Comparison of ENCODE assay signal across 8 cellular contexts in genomic region chr3:9947025-9947995, GRCh38. TPM values are rescaled to one million over a fixed set of nuclear protein-coding genes. Genes with fewer than 3 reads are reported as not detected.
DNase-seq lines count a peak whose midpoint lies in the region; ATAC-seq, FAIRE-seq and TF ChIP-seq lines count a peak whose summit lies in the region.

No MANE protein-coding gene starts in this region.

- no peak for ATAC-seq in HG02973 (IDR thresholded peaks at IDR 0.05; ENCODE audit: unreplicated experiment)
- no peak for ATAC-seq in GM21529 (IDR thresholded peaks at IDR 0.05; ENCODE audit: unreplicated experiment)

- peak; percentile 83 for DNase-seq in AG08395 (ENCODE audit: low spot score)
- DNase-seq in MG63, result peak; percentile 79
- peak; percentile 53 for DNase-seq in cerebellar cortex (ENCODE audit: low spot score)
- DNase-seq in kidney, result peak; percentile 90
- no peak for DNase-seq in NCI-H2196 (lab: John Stamatoyannopoulos, UW; ENCODE audit: unreplicated experiment)

- no peak for FAIRE-seq in kidney (lab: Jason Lieb, UNC)

- peaks cover 0 to 14% of the 10 kb centered on the region in 2 donors for H3K4me1 ChIP-seq in kidney (ENCODE audit: control insufficient read depth in 1 of 2, insufficient read depth in 1 of 2, low read depth in 1 of 2, low read length in 2 of 2)
- peaks cover 30% of the 10 kb centered on the region for H3K4me1 ChIP-seq in stomach smooth muscle (ENCODE audit: control insufficient read depth, insufficient read depth, low read length)

- H3K9me3 ChIP-seq in MG63 (no peaks in the 10 kb centered on the region), kidney (ENCODE audit: control insufficient read depth in 1 of 2, low read length in 2 of 2) (no peaks in the 10 kb centered on the region), stomach smooth muscle (ENCODE audit: control insufficient read depth in 2 of 2, low read length in 2 of 2) (no peaks in the 10 kb centered on the region)

- intact Hi-C loops in kidney (cut with DNase I), result no loop called here

- H3K9ac ChIP-seq in kidney (ENCODE audit: low read length in 2 of 2) (peak overlapping the region in 1 of 2 donors; percentile 26), stomach smooth muscle (ENCODE audit: low read length in 2 of 2) (peak overlapping the region; percentile 66 to 74)

- peak; percentile 39 for TF ChIP-seq CTCF in kidney (IDR thresholded peaks at IDR 0.05; ENCODE audit: borderline replicate concordance, extremely low read depth, insufficient read depth)

- H3K36me3 ChIP-seq in MG63 (peaks cover 4% of the 10 kb centered on the region; the same call in 1 of the 2 replicates), kidney (ENCODE audit: control insufficient read depth in 1 of 2, insufficient read depth in 2 of 2, low read length in 2 of 2) (peaks cover 0 to 4% of the 10 kb centered on the region in 2 donors), stomach smooth muscle (ENCODE audit: control insufficient read depth in 2 of 2, insufficient read depth in 2 of 2, low read length in 2 of 2) (peaks cover 16 to 19% of the 10 kb centered on the region in 2 donors)

- H3K27ac ChIP-seq in kidney (ENCODE audit: low read depth in 2 of 2, low read length in 2 of 2) (peak overlapping the region in 1 of 2 donors; percentile 51), stomach smooth muscle (ENCODE audit: low read length) (peak overlapping the region; percentile 82)

- H3K27me3 ChIP-seq in MG63, result no peaks in the 10 kb centered on the region
- no peaks in the 10 kb centered on the region for H3K27me3 ChIP-seq in stomach smooth muscle (ENCODE audit: control insufficient read depth in 1 of 2, insufficient read depth in 2 of 2, low read length in 2 of 2)

- H3K4me3 ChIP-seq in MG63 (peak overlapping the region; percentile 68), kidney (ENCODE audit: low read length in 2 of 2) (peak overlapping the region; percentile 65 to 69), stomach smooth muscle (ENCODE audit: low read length in 2 of 2) (peak overlapping the region; percentile 72 to 83)

RNA-seq across cellular contexts. Expression of gene PRRT3, which starts 4.9 kb away (rescaled TPM):
- 0.23 TPM in 1 of 2 replicates, not detected in the other for total RNA-seq in MG63 (2014; rRNA removed; shearing (Covaris generic); ENCODE audit: low replicate concordance)
- total RNA-seq in kidney, result 3.9 TPM
- 3.6 TPM for polyA plus RNA-seq in kidney (ENCODE audit: insufficient read depth, low read depth, low replicate concordance)

RNA-seq across cellular contexts. Expression of gene CRELD1, which starts 13.7 kb away (rescaled TPM):
- total RNA-seq in MG63 (2014; rRNA removed; shearing (Covaris generic); ENCODE audit: low replicate concordance), result 19.1 and 22.6 TPM in 2 replicates
- 43.2 TPM for total RNA-seq in kidney
- polyA plus RNA-seq in kidney (ENCODE audit: insufficient read depth, low read depth, low replicate concordance), result 56.7 TPM

RNA-seq across cellular contexts. Expression of gene IL17RC, which starts 30.4 kb away (rescaled TPM):
- 12.1 and 14.8 TPM in 2 replicates for total RNA-seq in MG63 (2014; rRNA removed; shearing (Covaris generic); ENCODE audit: low replicate concordance)
- total RNA-seq in kidney, result 27.5 TPM
- 31.5 TPM for polyA plus RNA-seq in kidney (ENCODE audit: insufficient read depth, low read depth, low replicate concordance)

RNA-seq across cellular contexts. Expression of gene EMC3, which starts 39.3 kb away (rescaled TPM):
- 18.8 and 72.4 TPM in 2 replicates for total RNA-seq in MG63 (2014; rRNA removed; shearing (Covaris generic); ENCODE audit: low replicate concordance)
- total RNA-seq in kidney, result 63.5 TPM
- polyA plus RNA-seq in kidney (ENCODE audit: insufficient read depth, low read depth, low replicate concordance), result 107 TPM

RNA-seq across cellular contexts. Expression of gene IL17RE, which starts 44.7 kb away (rescaled TPM):
- total RNA-seq in MG63 (2014; rRNA removed; shearing (Covaris generic); ENCODE audit: low replicate concordance), result 0.30 TPM in 1 of 2 replicates, not detected in the other
- total RNA-seq in kidney, result 8.5 TPM
- polyA plus RNA-seq in kidney (ENCODE audit: insufficient read depth, low read depth, low replicate concordance), result 7.5 TPM
